In the genomic region with DNA sequence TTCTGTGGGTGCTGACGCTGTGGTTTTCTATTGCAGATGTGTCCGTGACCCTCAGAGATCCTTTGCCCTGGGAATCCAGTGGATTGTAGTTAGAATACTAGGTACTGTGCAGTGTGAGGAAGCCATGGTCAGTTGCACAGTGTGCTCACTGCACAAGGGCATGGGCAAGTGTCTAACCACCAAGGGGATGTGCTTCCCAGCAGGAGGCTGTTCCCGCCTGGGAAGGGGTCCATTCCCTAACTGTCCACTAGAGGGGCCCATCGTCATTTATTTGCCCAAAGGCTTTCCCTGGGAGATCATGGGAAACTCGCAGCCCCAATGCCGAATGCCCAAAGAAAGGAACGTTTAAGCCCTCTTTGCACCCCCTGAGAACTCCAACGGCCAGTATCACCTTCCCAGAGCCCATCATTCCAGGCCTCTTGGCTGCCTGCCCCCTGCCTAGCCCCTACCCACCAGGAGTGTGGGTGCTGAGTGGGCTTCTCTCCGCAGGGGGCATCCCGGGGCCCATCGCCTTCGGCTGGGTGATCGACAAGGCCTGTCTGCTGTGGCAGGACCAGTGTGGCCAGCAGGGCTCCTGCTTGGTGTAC, we compare ENCODE assay signal across 1 cellular context.
TF ChIP-seq lines count a peak whose summit lies in the region.

No MANE protein-coding gene starts in this region.

TF ChIP-seq in HepG2, 621 proteins besides CTCF, POLR2A, EP300 and RAD21 (continued from another document and continues in another):
- TF ChIP-seq, protein P1, sequence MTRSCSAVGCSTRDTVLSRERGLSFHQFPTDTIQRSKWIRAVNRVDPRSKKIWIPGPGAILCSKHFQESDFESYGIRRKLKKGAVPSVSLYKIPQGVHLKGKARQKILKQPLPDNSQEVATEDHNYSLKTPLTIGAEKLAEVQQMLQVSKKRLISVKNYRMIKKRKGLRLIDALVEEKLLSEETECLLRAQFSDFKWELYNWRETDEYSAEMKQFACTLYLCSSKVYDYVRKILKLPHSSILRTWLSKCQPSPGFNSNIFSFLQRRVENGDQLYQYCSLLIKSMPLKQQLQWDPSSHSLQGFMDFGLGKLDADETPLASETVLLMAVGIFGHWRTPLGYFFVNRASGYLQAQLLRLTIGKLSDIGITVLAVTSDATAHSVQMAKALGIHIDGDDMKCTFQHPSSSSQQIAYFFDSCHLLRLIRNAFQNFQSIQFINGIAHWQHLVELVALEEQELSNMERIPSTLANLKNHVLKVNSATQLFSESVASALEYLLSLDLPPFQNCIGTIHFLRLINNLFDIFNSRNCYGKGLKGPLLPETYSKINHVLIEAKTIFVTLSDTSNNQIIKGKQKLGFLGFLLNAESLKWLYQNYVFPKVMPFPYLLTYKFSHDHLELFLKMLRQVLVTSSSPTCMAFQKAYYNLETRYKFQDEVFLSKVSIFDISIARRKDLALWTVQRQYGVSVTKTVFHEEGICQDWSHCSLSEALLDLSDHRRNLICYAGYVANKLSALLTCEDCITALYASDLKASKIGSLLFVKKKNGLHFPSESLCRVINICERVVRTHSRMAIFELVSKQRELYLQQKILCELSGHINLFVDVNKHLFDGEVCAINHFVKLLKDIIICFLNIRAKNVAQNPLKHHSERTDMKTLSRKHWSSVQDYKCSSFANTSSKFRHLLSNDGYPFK (CRISPR knock-in tag; IDR thresholded peaks at IDR 0.05; ENCODE audit: borderline replicate concordance): peak; percentile 59; the same call in 1 of the 2 replicates
- TF ChIP-seq ZNF251 (CRISPR knock-in tag; IDR thresholded peaks at IDR 0.05): no peak
- 0 out of 2 replicates have a peak, but pooled peaks have one; percentile 34 for TF ChIP-seq TBX2 (CRISPR knock-in tag; IDR thresholded peaks at IDR 0.05; ENCODE audit: borderline replicate concordance)
- TF ChIP-seq KLF11 (CRISPR knock-in tag; IDR thresholded peaks at IDR 0.05): no peak; the same call in 1 of the 2 replicates
- TF ChIP-seq AGO2 (optimal IDR thresholded peaks at IDR 0.05; ENCODE audit: low read depth, low read length): peak; percentile 77
- 0 out of 2 replicates have a peak, but pooled peaks have one; percentile 43 for TF ChIP-seq SNAPC2 (CRISPR knock-in tag; IDR thresholded peaks at IDR 0.05)
- 0 out of 2 replicates have a peak, but pooled peaks have one; percentile 30 for TF ChIP-seq SP5 (CRISPR knock-in tag; IDR thresholded peaks at IDR 0.05; ENCODE audit: borderline replicate concordance, low read depth)
- peak; percentile 74; the same call in 1 of the 2 replicates for TF ChIP-seq RFXAP (CRISPR knock-in tag; IDR thresholded peaks at IDR 0.05; ENCODE audit: borderline replicate concordance)
- TF ChIP-seq, protein P2, sequence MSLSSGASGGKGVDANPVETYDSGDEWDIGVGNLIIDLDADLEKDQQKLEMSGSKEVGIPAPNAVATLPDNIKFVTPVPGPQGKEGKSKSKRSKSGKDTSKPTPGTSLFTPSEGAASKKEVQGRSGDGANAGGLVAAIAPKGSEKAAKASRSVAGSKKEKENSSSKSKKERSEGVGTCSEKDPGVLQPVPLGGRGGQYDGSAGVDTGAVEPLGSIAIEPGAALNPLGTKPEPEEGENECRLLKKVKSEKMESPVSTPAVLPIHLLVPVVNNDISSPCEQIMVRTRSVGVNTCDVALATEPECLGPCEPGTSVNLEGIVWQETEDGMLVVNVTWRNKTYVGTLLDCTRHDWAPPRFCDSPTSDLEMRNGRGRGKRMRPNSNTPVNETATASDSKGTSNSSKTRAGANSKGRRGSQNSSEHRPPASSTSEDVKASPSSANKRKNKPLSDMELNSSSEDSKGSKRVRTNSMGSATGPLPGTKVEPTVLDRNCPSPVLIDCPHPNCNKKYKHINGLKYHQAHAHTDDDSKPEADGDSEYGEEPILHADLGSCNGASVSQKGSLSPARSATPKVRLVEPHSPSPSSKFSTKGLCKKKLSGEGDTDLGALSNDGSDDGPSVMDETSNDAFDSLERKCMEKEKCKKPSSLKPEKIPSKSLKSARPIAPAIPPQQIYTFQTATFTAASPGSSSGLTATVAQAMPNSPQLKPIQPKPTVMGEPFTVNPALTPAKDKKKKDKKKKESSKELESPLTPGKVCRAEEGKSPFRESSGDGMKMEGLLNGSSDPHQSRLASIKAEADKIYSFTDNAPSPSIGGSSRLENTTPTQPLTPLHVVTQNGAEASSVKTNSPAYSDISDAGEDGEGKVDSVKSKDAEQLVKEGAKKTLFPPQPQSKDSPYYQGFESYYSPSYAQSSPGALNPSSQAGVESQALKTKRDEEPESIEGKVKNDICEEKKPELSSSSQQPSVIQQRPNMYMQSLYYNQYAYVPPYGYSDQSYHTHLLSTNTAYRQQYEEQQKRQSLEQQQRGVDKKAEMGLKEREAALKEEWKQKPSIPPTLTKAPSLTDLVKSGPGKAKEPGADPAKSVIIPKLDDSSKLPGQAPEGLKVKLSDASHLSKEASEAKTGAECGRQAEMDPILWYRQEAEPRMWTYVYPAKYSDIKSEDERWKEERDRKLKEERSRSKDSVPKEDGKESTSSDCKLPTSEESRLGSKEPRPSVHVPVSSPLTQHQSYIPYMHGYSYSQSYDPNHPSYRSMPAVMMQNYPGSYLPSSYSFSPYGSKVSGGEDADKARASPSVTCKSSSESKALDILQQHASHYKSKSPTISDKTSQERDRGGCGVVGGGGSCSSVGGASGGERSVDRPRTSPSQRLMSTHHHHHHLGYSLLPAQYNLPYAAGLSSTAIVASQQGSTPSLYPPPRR (CRISPR knock-in tag; IDR thresholded peaks at IDR 0.05; ENCODE audit: borderline replicate concordance): no peak
- TF ChIP-seq ZNF558 (CRISPR knock-in tag; IDR thresholded peaks at IDR 0.05; ENCODE audit: borderline replicate concordance): no peak
- TF ChIP-seq ZNF556 (CRISPR knock-in tag; IDR thresholded peaks at IDR 0.05; ENCODE audit: borderline replicate concordance): no peak
- 0 out of 2 replicates have a peak, but pooled peaks have one; percentile 39 for TF ChIP-seq KAT8 (CRISPR knock-in tag; IDR thresholded peaks at IDR 0.05)
- 0 out of 2 replicates have a peak, but pooled peaks have one; percentile 50 for TF ChIP-seq TGIF2 (CRISPR knock-in tag; IDR thresholded peaks at IDR 0.05)
- TF ChIP-seq ZNF598 (CRISPR knock-in tag; IDR thresholded peaks at IDR 0.05; ENCODE audit: borderline replicate concordance): no peak
- no peak for TF ChIP-seq ZNF891 (CRISPR knock-in tag; IDR thresholded peaks at IDR 0.05)
- peak; percentile 44; the same call in 1 of the 2 replicates for TF ChIP-seq MIER2 (CRISPR knock-in tag; IDR thresholded peaks at IDR 0.05)
- TF ChIP-seq BRCA1 (CRISPR knock-in tag; IDR thresholded peaks at IDR 0.05): no peak
- peak; percentile 76 for TF ChIP-seq ZSCAN21 (CRISPR knock-in tag; IDR thresholded peaks at IDR 0.05; ENCODE audit: borderline replicate concordance)
- peak; percentile 30; the same call in 1 of the 2 replicates for TF ChIP-seq GATAD1 (CRISPR knock-in tag; IDR thresholded peaks at IDR 0.05)
- TF ChIP-seq HOXA3 (CRISPR knock-in tag; IDR thresholded peaks at IDR 0.05): peak; percentile 71
- TF ChIP-seq PCBP1 (IDR thresholded peaks at IDR 0.05; ENCODE audit: borderline replicate concordance, low read depth, low read length): peak; percentile 83; the same call in 1 of the 2 replicates
- TF ChIP-seq ARHGAP35 (CRISPR knock-in tag; IDR thresholded peaks at IDR 0.05; ENCODE audit: borderline replicate concordance): no peak
- no peak for TF ChIP-seq ARID2 (CRISPR knock-in tag; IDR thresholded peaks at IDR 0.05; ENCODE audit: borderline replicate concordance)
- TF ChIP-seq ZNF552 (CRISPR knock-in tag; IDR thresholded peaks at IDR 0.05; ENCODE audit: borderline replicate concordance): 0 out of 2 replicates have a peak, but pooled peaks have one; percentile 52
- no peak for TF ChIP-seq NFIC (IDR thresholded peaks at IDR 0.05; ENCODE audit: low read length)
- peak; percentile 45; the same call in 1 of the 2 replicates for TF ChIP-seq ZNF317 (CRISPR knock-in tag; IDR thresholded peaks at IDR 0.05)
- TF ChIP-seq, protein P3, sequence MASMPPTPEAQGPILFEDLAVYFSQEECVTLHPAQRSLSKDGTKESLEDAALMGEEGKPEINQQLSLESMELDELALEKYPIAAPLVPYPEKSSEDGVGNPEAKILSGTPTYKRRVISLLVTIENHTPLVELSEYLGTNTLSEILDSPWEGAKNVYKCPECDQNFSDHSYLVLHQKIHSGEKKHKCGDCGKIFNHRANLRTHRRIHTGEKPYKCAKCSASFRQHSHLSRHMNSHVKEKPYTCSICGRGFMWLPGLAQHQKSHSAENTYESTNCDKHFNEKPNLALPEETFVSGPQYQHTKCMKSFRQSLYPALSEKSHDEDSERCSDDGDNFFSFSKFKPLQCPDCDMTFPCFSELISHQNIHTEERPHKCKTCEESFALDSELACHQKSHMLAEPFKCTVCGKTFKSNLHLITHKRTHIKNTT (CRISPR knock-in tag; IDR thresholded peaks at IDR 0.05): no peak
- TF ChIP-seq SPEN (CRISPR knock-in tag; IDR thresholded peaks at IDR 0.05; ENCODE audit: low read depth): no peak
- TF ChIP-seq HOXA5 (CRISPR knock-in tag; IDR thresholded peaks at IDR 0.05): peak; percentile 76
- no peak for TF ChIP-seq PBX3 (CRISPR knock-in tag; IDR thresholded peaks at IDR 0.05; ENCODE audit: borderline replicate concordance)
- TF ChIP-seq, protein P4, sequence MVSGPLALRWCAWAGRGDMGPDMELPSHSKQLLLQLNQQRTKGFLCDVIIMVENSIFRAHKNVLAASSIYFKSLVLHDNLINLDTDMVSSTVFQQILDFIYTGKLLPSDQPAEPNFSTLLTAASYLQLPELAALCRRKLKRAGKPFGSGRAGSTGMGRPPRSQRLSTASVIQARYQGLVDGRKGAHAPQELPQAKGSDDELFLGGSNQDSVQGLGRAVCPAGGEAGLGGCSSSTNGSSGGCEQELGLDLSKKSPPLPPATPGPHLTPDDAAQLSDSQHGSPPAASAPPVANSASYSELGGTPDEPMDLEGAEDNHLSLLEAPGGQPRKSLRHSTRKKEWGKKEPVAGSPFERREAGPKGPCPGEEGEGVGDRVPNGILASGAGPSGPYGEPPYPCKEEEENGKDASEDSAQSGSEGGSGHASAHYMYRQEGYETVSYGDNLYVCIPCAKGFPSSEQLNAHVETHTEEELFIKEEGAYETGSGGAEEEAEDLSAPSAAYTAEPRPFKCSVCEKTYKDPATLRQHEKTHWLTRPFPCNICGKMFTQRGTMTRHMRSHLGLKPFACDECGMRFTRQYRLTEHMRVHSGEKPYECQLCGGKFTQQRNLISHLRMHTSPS (CRISPR knock-in tag; IDR thresholded peaks at IDR 0.05; ENCODE audit: low read depth): 0 out of 2 replicates have a peak, but pooled peaks have one; percentile 58
- no peak for TF ChIP-seq ZNF17 (CRISPR knock-in tag; IDR thresholded peaks at IDR 0.05)
- no peak for TF ChIP-seq SETDB1 (CRISPR knock-in tag; IDR thresholded peaks at IDR 0.05; ENCODE audit: borderline replicate concordance)
- TF ChIP-seq MLLT10 (CRISPR knock-in tag; IDR thresholded peaks at IDR 0.05): no peak
- no peak for TF ChIP-seq ZNF614 (CRISPR knock-in tag; IDR thresholded peaks at IDR 0.05; ENCODE audit: borderline replicate concordance)
- TF ChIP-seq ZNF878 (CRISPR knock-in tag; IDR thresholded peaks at IDR 0.05): no peak
- 0 out of 2 replicates have a peak, but pooled peaks have one; percentile 33 for TF ChIP-seq HNF1B (CRISPR knock-in tag; IDR thresholded peaks at IDR 0.05)
- TF ChIP-seq ZNF34 (CRISPR knock-in tag; IDR thresholded peaks at IDR 0.05; ENCODE audit: borderline replicate concordance): no peak
- TF ChIP-seq ZNF724P (CRISPR knock-in tag; IDR thresholded peaks at IDR 0.05; ENCODE audit: borderline replicate concordance): peak; percentile 21; the same call in 1 of the 2 replicates
- no peak for TF ChIP-seq PHF5A (CRISPR knock-in tag; IDR thresholded peaks at IDR 0.05; ENCODE audit: low read depth, unreplicated experiment)
- TF ChIP-seq ZBTB42 (CRISPR knock-in tag; IDR thresholded peaks at IDR 0.05): no peak
- TF ChIP-seq U2AF2 (IDR thresholded peaks at IDR 0.05; ENCODE audit: low read depth, low read length): 0 out of 2 replicates have a peak, but pooled peaks have one; percentile 17
- 0 out of 2 replicates have a peak, but pooled peaks have one; percentile 75 for TF ChIP-seq ADNP (CRISPR knock-in tag; IDR thresholded peaks at IDR 0.05)
- TF ChIP-seq TOPORS (CRISPR knock-in tag; IDR thresholded peaks at IDR 0.05): 0 out of 2 replicates have a peak, but pooled peaks have one; percentile 45
- TF ChIP-seq BHLHE40 (IDR thresholded peaks at IDR 0.05; ENCODE audit: low read length): 0 out of 2 replicates have a peak, but pooled peaks have one; percentile 35
- TF ChIP-seq SRY (CRISPR knock-in tag; IDR thresholded peaks at IDR 0.05): no peak
- TF ChIP-seq ZMYM2 (CRISPR knock-in tag; IDR thresholded peaks at IDR 0.05): peak; percentile 93
- 0 out of 2 replicates have a peak, but pooled peaks have one; percentile 71 for TF ChIP-seq ZFP90 (CRISPR knock-in tag; IDR thresholded peaks at IDR 0.05; ENCODE audit: borderline replicate concordance)
- 0 out of 2 replicates have a peak, but pooled peaks have one; percentile 65 for TF ChIP-seq ZNF512 (CRISPR knock-in tag; IDR thresholded peaks at IDR 0.05)
- TF ChIP-seq ZMYM4 (CRISPR knock-in tag; IDR thresholded peaks at IDR 0.05): peak; percentile 62; the same call in 1 of the 2 replicates
- no peak for TF ChIP-seq SMYD3 (CRISPR knock-in tag; IDR thresholded peaks at IDR 0.05)
- TF ChIP-seq NFYB (CRISPR knock-in tag; IDR thresholded peaks at IDR 0.05): no peak
